2 cellular contexts compared by ENCODE assay signal in the genomic region with DNA sequence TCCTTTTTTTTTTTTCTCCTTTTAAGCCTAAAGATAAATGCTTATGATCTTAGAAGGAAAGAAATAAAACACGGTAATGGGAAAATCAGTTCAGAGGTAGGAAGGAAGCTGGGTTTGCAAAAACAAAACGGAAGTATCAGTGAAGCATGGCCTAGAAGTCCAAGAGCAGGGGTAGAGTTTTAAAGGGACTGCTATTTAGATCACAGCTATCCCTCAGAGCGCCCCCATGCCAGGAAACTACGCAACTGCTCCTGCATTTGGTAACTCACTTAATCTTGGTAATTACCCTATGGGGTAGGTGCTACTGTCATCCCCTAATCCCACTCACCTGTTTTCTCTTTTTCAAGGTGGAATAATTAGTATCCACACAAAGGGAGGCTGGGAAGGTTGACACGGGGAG.
TF ChIP-seq lines count a peak whose summit lies in the region.

No MANE protein-coding gene starts in this region.

TF ChIP-seq in A549, 52 proteins besides CTCF, POLR2A, EP300 and RAD21 (continued from another document):
- TF ChIP-seq, protein P1, sequence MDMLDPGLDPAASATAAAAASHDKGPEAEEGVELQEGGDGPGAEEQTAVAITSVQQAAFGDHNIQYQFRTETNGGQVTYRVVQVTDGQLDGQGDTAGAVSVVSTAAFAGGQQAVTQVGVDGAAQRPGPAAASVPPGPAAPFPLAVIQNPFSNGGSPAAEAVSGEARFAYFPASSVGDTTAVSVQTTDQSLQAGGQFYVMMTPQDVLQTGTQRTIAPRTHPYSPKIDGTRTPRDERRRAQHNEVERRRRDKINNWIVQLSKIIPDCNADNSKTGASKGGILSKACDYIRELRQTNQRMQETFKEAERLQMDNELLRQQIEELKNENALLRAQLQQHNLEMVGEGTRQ (IDR thresholded peaks at IDR 0.05), result no peak
- TF ChIP-seq HOXB5 (CRISPR knock-in tag; IDR thresholded peaks at IDR 0.05) (no peak), HDAC2 (IDR thresholded peaks at IDR 0.05) (no peak), CBX2 (IDR thresholded peaks at IDR 0.05; ENCODE audit: borderline replicate concordance, low read depth) (no peak), FOXS1 (CRISPR knock-in tag; IDR thresholded peaks at IDR 0.05) (no peak), RARB (CRISPR knock-in tag; IDR thresholded peaks at IDR 0.05) (no peak), EHF (CRISPR knock-in tag; IDR thresholded peaks at IDR 0.05) (no peak), SMC3 (IDR thresholded peaks at IDR 0.05) (no peak), FOSB (CRISPR knock-in tag; IDR thresholded peaks at IDR 0.05) (no peak), NPAS2 (CRISPR knock-in tag; IDR thresholded peaks at IDR 0.05; ENCODE audit: borderline replicate concordance) (no peak), ZC3H11A (IDR thresholded peaks at IDR 0.05) (no peak), CEBPB (IDR thresholded peaks at IDR 0.05) (no peak)
- TF ChIP-seq, protein P2, sequence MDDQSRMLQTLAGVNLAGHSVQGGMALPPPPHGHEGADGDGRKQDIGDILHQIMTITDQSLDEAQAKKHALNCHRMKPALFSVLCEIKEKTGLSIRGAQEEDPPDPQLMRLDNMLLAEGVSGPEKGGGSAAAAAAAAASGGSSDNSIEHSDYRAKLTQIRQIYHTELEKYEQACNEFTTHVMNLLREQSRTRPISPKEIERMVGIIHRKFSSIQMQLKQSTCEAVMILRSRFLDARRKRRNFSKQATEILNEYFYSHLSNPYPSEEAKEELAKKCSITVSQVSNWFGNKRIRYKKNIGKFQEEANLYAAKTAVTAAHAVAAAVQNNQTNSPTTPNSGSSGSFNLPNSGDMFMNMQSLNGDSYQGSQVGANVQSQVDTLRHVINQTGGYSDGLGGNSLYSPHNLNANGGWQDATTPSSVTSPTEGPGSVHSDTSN (IDR thresholded peaks at IDR 0.05), result no peak

TF ChIP-seq in WTC11, 78 proteins besides CTCF, POLR2A, EP300 and RAD21 (continued from another document):
- TF ChIP-seq, protein P3, sequence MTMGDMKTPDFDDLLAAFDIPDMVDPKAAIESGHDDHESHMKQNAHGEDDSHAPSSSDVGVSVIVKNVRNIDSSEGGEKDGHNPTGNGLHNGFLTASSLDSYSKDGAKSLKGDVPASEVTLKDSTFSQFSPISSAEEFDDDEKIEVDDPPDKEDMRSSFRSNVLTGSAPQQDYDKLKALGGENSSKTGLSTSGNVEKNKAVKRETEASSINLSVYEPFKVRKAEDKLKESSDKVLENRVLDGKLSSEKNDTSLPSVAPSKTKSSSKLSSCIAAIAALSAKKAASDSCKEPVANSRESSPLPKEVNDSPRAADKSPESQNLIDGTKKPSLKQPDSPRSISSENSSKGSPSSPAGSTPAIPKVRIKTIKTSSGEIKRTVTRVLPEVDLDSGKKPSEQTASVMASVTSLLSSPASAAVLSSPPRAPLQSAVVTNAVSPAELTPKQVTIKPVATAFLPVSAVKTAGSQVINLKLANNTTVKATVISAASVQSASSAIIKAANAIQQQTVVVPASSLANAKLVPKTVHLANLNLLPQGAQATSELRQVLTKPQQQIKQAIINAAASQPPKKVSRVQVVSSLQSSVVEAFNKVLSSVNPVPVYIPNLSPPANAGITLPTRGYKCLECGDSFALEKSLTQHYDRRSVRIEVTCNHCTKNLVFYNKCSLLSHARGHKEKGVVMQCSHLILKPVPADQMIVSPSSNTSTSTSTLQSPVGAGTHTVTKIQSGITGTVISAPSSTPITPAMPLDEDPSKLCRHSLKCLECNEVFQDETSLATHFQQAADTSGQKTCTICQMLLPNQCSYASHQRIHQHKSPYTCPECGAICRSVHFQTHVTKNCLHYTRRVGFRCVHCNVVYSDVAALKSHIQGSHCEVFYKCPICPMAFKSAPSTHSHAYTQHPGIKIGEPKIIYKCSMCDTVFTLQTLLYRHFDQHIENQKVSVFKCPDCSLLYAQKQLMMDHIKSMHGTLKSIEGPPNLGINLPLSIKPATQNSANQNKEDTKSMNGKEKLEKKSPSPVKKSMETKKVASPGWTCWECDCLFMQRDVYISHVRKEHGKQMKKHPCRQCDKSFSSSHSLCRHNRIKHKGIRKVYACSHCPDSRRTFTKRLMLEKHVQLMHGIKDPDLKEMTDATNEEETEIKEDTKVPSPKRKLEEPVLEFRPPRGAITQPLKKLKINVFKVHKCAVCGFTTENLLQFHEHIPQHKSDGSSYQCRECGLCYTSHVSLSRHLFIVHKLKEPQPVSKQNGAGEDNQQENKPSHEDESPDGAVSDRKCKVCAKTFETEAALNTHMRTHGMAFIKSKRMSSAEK (CRISPR knock-in tag; IDR thresholded peaks at IDR 0.05; ENCODE audit: borderline replicate concordance), result no peak
- TF ChIP-seq, protein P4, sequence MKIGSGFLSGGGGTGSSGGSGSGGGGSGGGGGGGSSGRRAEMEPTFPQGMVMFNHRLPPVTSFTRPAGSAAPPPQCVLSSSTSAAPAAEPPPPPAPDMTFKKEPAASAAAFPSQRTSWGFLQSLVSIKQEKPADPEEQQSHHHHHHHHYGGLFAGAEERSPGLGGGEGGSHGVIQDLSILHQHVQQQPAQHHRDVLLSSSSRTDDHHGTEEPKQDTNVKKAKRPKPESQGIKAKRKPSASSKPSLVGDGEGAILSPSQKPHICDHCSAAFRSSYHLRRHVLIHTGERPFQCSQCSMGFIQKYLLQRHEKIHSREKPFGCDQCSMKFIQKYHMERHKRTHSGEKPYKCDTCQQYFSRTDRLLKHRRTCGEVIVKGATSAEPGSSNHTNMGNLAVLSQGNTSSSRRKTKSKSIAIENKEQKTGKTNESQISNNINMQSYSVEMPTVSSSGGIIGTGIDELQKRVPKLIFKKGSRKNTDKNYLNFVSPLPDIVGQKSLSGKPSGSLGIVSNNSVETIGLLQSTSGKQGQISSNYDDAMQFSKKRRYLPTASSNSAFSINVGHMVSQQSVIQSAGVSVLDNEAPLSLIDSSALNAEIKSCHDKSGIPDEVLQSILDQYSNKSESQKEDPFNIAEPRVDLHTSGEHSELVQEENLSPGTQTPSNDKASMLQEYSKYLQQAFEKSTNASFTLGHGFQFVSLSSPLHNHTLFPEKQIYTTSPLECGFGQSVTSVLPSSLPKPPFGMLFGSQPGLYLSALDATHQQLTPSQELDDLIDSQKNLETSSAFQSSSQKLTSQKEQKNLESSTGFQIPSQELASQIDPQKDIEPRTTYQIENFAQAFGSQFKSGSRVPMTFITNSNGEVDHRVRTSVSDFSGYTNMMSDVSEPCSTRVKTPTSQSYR (CRISPR knock-in tag; IDR thresholded peaks at IDR 0.05), result no peak
- TF ChIP-seq MYBL2 (CRISPR knock-in tag; IDR thresholded peaks at IDR 0.05) (no peak), ZNF423 (CRISPR knock-in tag; IDR thresholded peaks at IDR 0.05) (no peak), CBFB (CRISPR knock-in tag; IDR thresholded peaks at IDR 0.05; ENCODE audit: low read depth) (no peak), HMGA2 (CRISPR knock-in tag; IDR thresholded peaks at IDR 0.05) (no peak)
